In genomic region chr11:70243912-70244652, GRCh38 we compare ENCODE assay signal across 14 cellular contexts. TPM values are rescaled to one million over a fixed set of nuclear protein-coding genes. Genes with fewer than 3 reads are reported as not detected.
DNase-seq lines count a peak whose midpoint lies in the region; FAIRE-seq and TF ChIP-seq lines count a peak whose summit lies in the region.
"Had no signal": no experiment of that assay in that cellular context is flagged by ENCODE, and none has a peak within 500 bp of the region (broad histone marks: within the 10 kb centered on the region; RNA-seq: fewer than 3 reads in every experiment).

No MANE protein-coding gene starts in this region.

- H3K27ac ChIP-seq in trophoblast cell (ENCODE audit: low read depth, low read length) (peak overlapping the region; percentile 22), tibial artery (no peak overlapping the region)

- H2AFZ ChIP-seq in trophoblast cell (ENCODE audit: insufficient read depth, low read length, poor library complexity), result peak overlapping the region; percentile 35

- peak overlapping the region; percentile 0 for H2BK12ac ChIP-seq in trophoblast cell (ENCODE audit: low read length)

- H3K14ac ChIP-seq in trophoblast cell (ENCODE audit: low read length), result no peak overlapping the region

- WGBS in trophoblast cell (ENCODE audit: extremely low coverage, insufficient coverage, insufficient read length), result no CpG with 5 or more reads among the region's 15 CpGs

- no peak overlapping the region for H3K18ac ChIP-seq in trophoblast cell (ENCODE audit: low read length)

- intact Hi-C loops in tibial artery (cut with DNase I; ENCODE audit: low total_unique reads), result no loop called here

- H3K4ac ChIP-seq in trophoblast cell (ENCODE audit: low read depth, low read length), result no peak overlapping the region

- H3K4me3 ChIP-seq in bronchial epithelial cell (ENCODE audit: low read depth, low read length) (no peak overlapping the region), trophoblast cell (ENCODE audit: low read depth, low read length) (no peak overlapping the region), tibial artery (no peak overlapping the region)

- H3K79me1 ChIP-seq in trophoblast cell (ENCODE audit: low read length), result peaks cover 3% of the 10 kb centered on the region

- no peak overlapping the region for H2BK120ac ChIP-seq in trophoblast cell (ENCODE audit: insufficient read depth, low read length, poor library complexity)

- peak overlapping the region; percentile 57 for H2BK5ac ChIP-seq in trophoblast cell (ENCODE audit: low read depth, low read length, poor library complexity)

- no peaks in the 10 kb centered on the region for H3K9me3 ChIP-seq in trophoblast cell (ENCODE audit: insufficient read depth, low read depth, low read length)
- no peaks in the 10 kb centered on the region for H3K9me3 ChIP-seq in tibial artery

- peak overlapping the region; percentile 47 for H2AK5ac ChIP-seq in trophoblast cell (ENCODE audit: low read length)

- FAIRE-seq in HTR-8/SVneo (lab: Jason Lieb, UNC) (no peak), bronchial epithelial cell (lab: Jason Lieb, UNC) (no peak)
- FAIRE-seq: endometrium had no signal

- DNase-seq in DMS79 (lab: John Stamatoyannopoulos, UW) (peak; percentile 6), HTR-8/SVneo (ENCODE audit: insufficient read length, low spot score) (peak; percentile 75), bronchial epithelial cell (ENCODE audit: low read depth) (peak; percentile 33), trophoblast cell (peak; percentile 61 to 83), tibial artery (no peak), UCSD-AML1 (lab: John Stamatoyannopoulos, UW; ENCODE audit: unreplicated experiment) (no peak)
- no peak for DNase-seq in stimulated activated CD4-positive, alpha-beta T cell treated with anti-CD3 and anti-CD28 coated beads, Interleukin-4, amount 100 ng/mL, for 24 hours
- DNase-seq: activated CD4-positive, alpha-beta T cell treated with anti-CD3 and anti-CD28 coated beads, Interleukin-2, amount 50 U/mL, for 1 hour; CD4-positive, alpha-beta memory T cell; H9; naive B cell; NCI-H1092 treated with DMSO at 0.1 percent for 48 hours; stimulated activated CD4-positive, alpha-beta T cell treated with anti-CD3 and anti-CD28 coated beads, Interleukin-4, amount 100 ng/mL, for 4 hours had no signal

- H3K79me2 ChIP-seq in trophoblast cell (ENCODE audit: control insufficient read depth, insufficient read depth, low read length, poor library complexity), result no peaks in the 10 kb centered on the region

- H3K4me1 ChIP-seq in trophoblast cell (ENCODE audit: control insufficient read depth in 1 of 2, insufficient read depth in 2 of 2, low read length in 2 of 2) (peaks cover 12 to 20% of the 10 kb centered on the region in 2 experiments), tibial artery (no peaks in the 10 kb centered on the region)

- H4K12ac ChIP-seq in trophoblast cell (ENCODE audit: low read depth, low read length), result no peak overlapping the region

- TF ChIP-seq CTCF in bronchial epithelial cell (IDR thresholded peaks at IDR 0.05; ENCODE audit: insufficient read depth, low read length, severe bottlenecking) (no peak), tibial artery (IDR thresholded peaks at IDR 0.05) (no peak)

- H3K27me3 ChIP-seq in bronchial epithelial cell (ENCODE audit: control insufficient read depth, insufficient read depth, low read length), result no peaks in the 10 kb centered on the region
- no peaks in the 10 kb centered on the region for H3K27me3 ChIP-seq in trophoblast cell (ENCODE audit: insufficient read depth, low read length)
- H3K27me3 ChIP-seq in tibial artery, result peaks cover 0 to 9% of the 10 kb centered on the region in 2 donors

- no peak overlapping the region for H3K4me2 ChIP-seq in trophoblast cell (ENCODE audit: low read length)

- no peak overlapping the region for H3K9ac ChIP-seq in trophoblast cell (ENCODE audit: low read length)

- H3K23ac ChIP-seq in trophoblast cell (ENCODE audit: low read length), result no peak overlapping the region

- H3K36me3 ChIP-seq in bronchial epithelial cell (ENCODE audit: control insufficient read depth, insufficient read depth, low read length) (no peaks in the 10 kb centered on the region), trophoblast cell (ENCODE audit: control insufficient read depth in 1 of 2, insufficient read depth in 2 of 2, low read length in 2 of 2) (no peaks in the 10 kb centered on the region), tibial artery (no peaks in the 10 kb centered on the region)

- peak overlapping the region; percentile 71 for H4K8ac ChIP-seq in trophoblast cell (ENCODE audit: low read depth, low read length)

- H4K91ac ChIP-seq in trophoblast cell (ENCODE audit: low read depth, low read length), result peak overlapping the region; percentile 72

RNA-seq across cellular contexts. Expression of gene PPFIA1, which starts 26.4 kb away (rescaled TPM):
- 33.0 and 35.0 TPM in 2 replicates for total RNA-seq in bronchial epithelial cell
- polyA plus RNA-seq in trophoblast cell (2013), result 73.0 TPM in 2 replicates

RNA-seq across cellular contexts. Expression of gene FADD, which starts 41.0 kb away (rescaled TPM):
- 32.4 and 52.1 TPM in 2 replicates for total RNA-seq in bronchial epithelial cell
- 20.0 and 20.1 TPM in 2 replicates for polyA plus RNA-seq in trophoblast cell (2013)

Comparison
In these comparisons a context has a peak if more than half of its experiments do, and no peak if none do; other contexts are left out.
1. DNase-seq: peak in DMS79 (single experiment), HTR-8/SVneo (single experiment), bronchial epithelial cell (single experiment) and trophoblast cell (2 of 2); none in stimulated activated CD4-positive, alpha-beta T cell treated with anti-CD3 and anti-CD28 coated beads, Interleukin-4, amount 100 ng/mL, for 24 hours (single experiment), tibial artery (0 of 2) and UCSD-AML1 (single experiment).